In genomic region chr21:44920694-44921604, GRCh38 we compare ENCODE assay signal across 9 cellular contexts. TPM values are rescaled to one million over a fixed set of nuclear protein-coding genes. Genes with fewer than 3 reads are reported as not detected.
DNase-seq lines count a peak whose midpoint lies in the region; ATAC-seq and TF ChIP-seq lines count a peak whose summit lies in the region.
"Had no signal": no experiment of that assay in that cellular context is flagged by ENCODE, and none has a peak within 500 bp of the region (broad histone marks: within the 10 kb centered on the region; RNA-seq: fewer than 3 reads in every experiment).

ITGB2 (minus strand) TSS chr21:44920899; CDS start chr21:44910782, 10,117 bp downstream.

- H3K9me3 ChIP-seq in heart left ventricle: no peaks in the 10 kb centered on the region

- 54 to 64% (median 59%) methylated on average over 29 of the region's 29 CpGs for WGBS in heart left ventricle, 4 donors

- peak within 1 kb of the TSS in 11 of 12 donors; percentile 1 to 76 (median 38) for H3K4me3 ChIP-seq in heart left ventricle

- intact Hi-C loops in heart left ventricle (cut with DNase I): no loop called here

- H3K4me1 ChIP-seq in heart left ventricle: peaks cover 0 to 76% (median 0%) of the 10 kb centered on the region in 12 donors

- TF ChIP-seq CTCF in GM13977 (IDR thresholded peaks at IDR 0.05; ENCODE audit: extremely low read depth, insufficient read depth, missing control alignments): no peak
- TF ChIP-seq CTCF in heart left ventricle (IDR thresholded peaks at IDR 0.05): no peak

- H3K27me3 ChIP-seq in heart left ventricle: peaks cover 0 to 32% (median 6%) of the 10 kb centered on the region in 9 donors

- H3K36me3 ChIP-seq in heart left ventricle: peaks cover 0 to 14% (median 0%) of the 10 kb centered on the region in 9 donors

- in situ Hi-C loops in GM13977 (cut with MboI; ENCODE audit: low pct_unique_long_range_greater_than_20kb, low sequenced_read_pairs, unreplicated experiment): loop anchor here (10.0 kb wide), 1 partner anchor 126 kb away; no protein-coding TSS in a partner anchor

- H3K27ac ChIP-seq in heart left ventricle: peak within 1 kb of the TSS in 4 of 12 donors; percentile 19 to 93 (median 30)
- H3K27ac ChIP-seq: epithelial cell of prostate had no signal

- ATAC-seq in HG03342 (IDR thresholded peaks at IDR 0.05; ENCODE audit: unreplicated experiment): peak; percentile 55
- ATAC-seq in heart left ventricle: peak; percentile 23 to 70 (median 60)
- no peak for ATAC-seq in HG03439 (IDR thresholded peaks at IDR 0.05; ENCODE audit: unreplicated experiment)

- no peak for TF ChIP-seq POLR2A in heart left ventricle (IDR thresholded peaks at IDR 0.05)

- DNase-seq in GM13977 (ENCODE audit: low spot score): peak; percentile 71
- peak; percentile 49 for DNase-seq in activated CD4-positive, CD25-positive, alpha-beta regulatory T cell treated with anti-CD3 and anti-CD28 coated beads, Interleukin-2, amount 50 U/mL, for 72 hours
- DNase-seq in heart left ventricle: peak in 3 of 5 donors; percentile 64 to 88 (median 72)
- DNase-seq in stimulated activated CD4-positive, alpha-beta T cell treated with anti-CD3 and anti-CD28 coated beads, Interleukin-1b, Interleukin-23, amount 100 ng/mL, for 48 hours: peak; percentile 77
- no peak for DNase-seq in NCI-H1105 treated with DMSO at 0.1 percent for 48 hours (lab: John Stamatoyannopoulos, UW)
- no peak for DNase-seq in NCI-H1436 treated with DMSO at 0.1 percent for 48 hours (lab: John Stamatoyannopoulos, UW)

RNA-seq across cellular contexts. Expression of gene ITGB2, which starts in this region (rescaled TPM):
- 100 to 1,000 TPM in 2 of 9 donors, 10 to 100 TPM in 5, 1 to 10 TPM in 2; 7.4 to 253 (median 27.7) TPM for total RNA-seq in heart left ventricle
- polyA plus RNA-seq in heart left ventricle: 10 to 100 TPM in 1 of 2 donors, 1 to 10 TPM in 1; 6.1 to 12.3 TPM

Comparison
In these comparisons a context has a peak if more than half of its experiments do, and no peak if none do; other contexts are left out.
1. DNase-seq: peak in GM13977 (single experiment), activated CD4-positive, CD25-positive, alpha-beta regulatory T cell treated with anti-CD3 and anti-CD28 coated beads, Interleukin-2, amount 50 U/mL, for 72 hours (single experiment), heart left ventricle (3 of 5) and stimulated activated CD4-positive, alpha-beta T cell treated with anti-CD3 and anti-CD28 coated beads, Interleukin-1b, Interleukin-23, amount 100 ng/mL, for 48 hours (single experiment); none in NCI-H1105 treated with DMSO at 0.1 percent for 48 hours (single experiment) and NCI-H1436 treated with DMSO at 0.1 percent for 48 hours (single experiment).